ENCODE assay signal across 1 cellular context in the genomic region with DNA sequence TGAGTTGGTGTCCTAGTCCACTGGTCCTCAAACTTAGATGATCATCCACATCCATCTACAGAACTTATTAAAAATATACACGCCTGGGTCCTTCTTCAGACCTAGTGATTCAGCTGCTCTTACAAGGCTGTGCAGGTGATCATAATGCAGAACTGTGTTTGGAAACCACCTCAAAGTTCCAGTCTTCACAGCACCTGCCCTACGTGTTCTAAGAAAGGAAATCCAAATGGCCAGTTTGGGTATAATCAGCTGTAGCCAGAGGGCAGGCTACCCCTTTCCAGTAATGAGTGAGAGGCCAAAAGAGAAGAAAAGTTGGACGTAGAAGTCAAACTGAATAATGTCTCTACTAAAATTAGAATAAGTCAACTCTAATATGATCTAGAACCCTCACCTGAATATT.
TF ChIP-seq lines count a peak whose summit lies in the region.

No MANE protein-coding gene starts in this region.

TF ChIP-seq in HepG2, 621 proteins besides CTCF, POLR2A, EP300 and RAD21:
- TF ChIP-seq, protein P1, sequence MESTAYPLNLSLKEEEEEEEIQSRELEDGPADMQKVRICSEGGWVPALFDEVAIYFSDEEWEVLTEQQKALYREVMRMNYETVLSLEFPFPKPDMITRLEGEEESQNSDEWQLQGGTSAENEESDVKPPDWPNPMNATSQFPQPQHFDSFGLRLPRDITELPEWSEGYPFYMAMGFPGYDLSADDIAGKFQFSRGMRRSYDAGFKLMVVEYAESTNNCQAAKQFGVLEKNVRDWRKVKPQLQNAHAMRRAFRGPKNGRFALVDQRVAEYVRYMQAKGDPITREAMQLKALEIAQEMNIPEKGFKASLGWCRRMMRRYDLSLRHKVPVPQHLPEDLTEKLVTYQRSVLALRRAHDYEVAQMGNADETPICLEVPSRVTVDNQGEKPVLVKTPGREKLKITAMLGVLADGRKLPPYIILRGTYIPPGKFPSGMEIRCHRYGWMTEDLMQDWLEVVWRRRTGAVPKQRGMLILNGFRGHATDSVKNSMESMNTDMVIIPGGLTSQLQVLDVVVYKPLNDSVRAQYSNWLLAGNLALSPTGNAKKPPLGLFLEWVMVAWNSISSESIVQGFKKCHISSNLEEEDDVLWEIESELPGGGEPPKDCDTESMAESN (CRISPR knock-in tag; conservative IDR thresholded peaks at IDR 0.05) = no peak
- TF ChIP-seq ZNF468 (CRISPR knock-in tag; IDR thresholded peaks at IDR 0.05) = no peak
- no peak for TF ChIP-seq ZNF354B (CRISPR knock-in tag; IDR thresholded peaks at IDR 0.05)
- no peak for TF ChIP-seq ZNF782 (CRISPR knock-in tag; IDR thresholded peaks at IDR 0.05; ENCODE audit: borderline replicate concordance)
- no peak for TF ChIP-seq CEBPG (CRISPR knock-in tag; IDR thresholded peaks at IDR 0.05)
- no peak for TF ChIP-seq GATA4 (IDR thresholded peaks at IDR 0.05; ENCODE audit: borderline replicate concordance, low read depth)
- TF ChIP-seq, protein P2, sequence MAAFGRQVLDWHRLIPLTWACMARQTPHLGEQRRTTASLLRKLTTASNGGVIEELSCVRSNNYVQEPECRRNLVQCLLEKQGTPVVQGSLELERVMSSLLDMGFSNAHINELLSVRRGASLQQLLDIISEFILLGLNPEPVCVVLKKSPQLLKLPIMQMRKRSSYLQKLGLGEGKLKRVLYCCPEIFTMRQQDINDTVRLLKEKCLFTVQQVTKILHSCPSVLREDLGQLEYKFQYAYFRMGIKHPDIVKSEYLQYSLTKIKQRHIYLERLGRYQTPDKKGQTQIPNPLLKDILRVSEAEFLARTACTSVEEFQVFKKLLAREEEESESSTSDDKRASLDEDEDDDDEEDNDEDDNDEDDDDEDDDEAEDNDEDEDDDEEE (CRISPR knock-in tag; IDR thresholded peaks at IDR 0.05) = no peak
- no peak for TF ChIP-seq ZNF441 (CRISPR knock-in tag; IDR thresholded peaks at IDR 0.05; ENCODE audit: borderline replicate concordance)
- TF ChIP-seq DMAP1 (CRISPR knock-in tag; IDR thresholded peaks at IDR 0.05) = no peak
- TF ChIP-seq ZNF256 (CRISPR knock-in tag; conservative IDR thresholded peaks at IDR 0.05) = no peak
- TF ChIP-seq, protein P3, sequence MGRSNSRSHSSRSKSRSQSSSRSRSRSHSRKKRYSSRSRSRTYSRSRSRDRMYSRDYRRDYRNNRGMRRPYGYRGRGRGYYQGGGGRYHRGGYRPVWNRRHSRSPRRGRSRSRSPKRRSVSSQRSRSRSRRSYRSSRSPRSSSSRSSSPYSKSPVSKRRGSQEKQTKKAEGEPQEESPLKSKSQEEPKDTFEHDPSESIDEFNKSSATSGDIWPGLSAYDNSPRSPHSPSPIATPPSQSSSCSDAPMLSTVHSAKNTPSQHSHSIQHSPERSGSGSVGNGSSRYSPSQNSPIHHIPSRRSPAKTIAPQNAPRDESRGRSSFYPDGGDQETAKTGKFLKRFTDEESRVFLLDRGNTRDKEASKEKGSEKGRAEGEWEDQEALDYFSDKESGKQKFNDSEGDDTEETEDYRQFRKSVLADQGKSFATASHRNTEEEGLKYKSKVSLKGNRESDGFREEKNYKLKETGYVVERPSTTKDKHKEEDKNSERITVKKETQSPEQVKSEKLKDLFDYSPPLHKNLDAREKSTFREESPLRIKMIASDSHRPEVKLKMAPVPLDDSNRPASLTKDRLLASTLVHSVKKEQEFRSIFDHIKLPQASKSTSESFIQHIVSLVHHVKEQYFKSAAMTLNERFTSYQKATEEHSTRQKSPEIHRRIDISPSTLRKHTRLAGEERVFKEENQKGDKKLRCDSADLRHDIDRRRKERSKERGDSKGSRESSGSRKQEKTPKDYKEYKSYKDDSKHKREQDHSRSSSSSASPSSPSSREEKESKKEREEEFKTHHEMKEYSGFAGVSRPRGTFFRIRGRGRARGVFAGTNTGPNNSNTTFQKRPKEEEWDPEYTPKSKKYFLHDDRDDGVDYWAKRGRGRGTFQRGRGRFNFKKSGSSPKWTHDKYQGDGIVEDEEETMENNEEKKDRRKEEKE (IDR thresholded peaks at IDR 0.05) = no peak
- no peak for TF ChIP-seq PLRG1 (conservative IDR thresholded peaks at IDR 0.05)
- no peak for TF ChIP-seq HNF4A (CRISPR knock-in tag; IDR thresholded peaks at IDR 0.05)
- TF ChIP-seq HMG20B (CRISPR knock-in tag; conservative IDR thresholded peaks at IDR 0.05) = no peak
